In genomic region chr6:82608365-82608764, GRCh38 we compare ENCODE assay signal across 19 cellular contexts.
"Had no signal": no experiment of that assay in that cellular context is flagged by ENCODE, and none has a peak within 500 bp of the region (broad histone marks: within the 10 kb centered on the region; RNA-seq: fewer than 3 reads in every experiment).

No MANE protein-coding gene starts in this region.

- H3K4me1 ChIP-seq: breast epithelium, foreskin keratinocyte, left lung, right atrium auricular region had no signal

- H3K27ac ChIP-seq: breast epithelium, foreskin keratinocyte, left lung, right atrium auricular region had no signal

- H3K9me3 ChIP-seq: breast epithelium, left lung, right atrium auricular region had no signal

- H3K4me3 ChIP-seq: breast epithelium, left lung, right atrium auricular region had no signal

- DNase-seq: activated CD4-positive, alpha-beta T cell treated with anti-CD3 and anti-CD28 coated beads, Interleukin-2, amount 10 ng/mL, durations not matched to agents 24 days and 14 days; activated CD4-positive, CD25-positive, alpha-beta regulatory T cell; activated CD8-positive, alpha-beta T cell treated with anti-CD3 and anti-CD28 coated beads for 36 hours; activated naive CD4-positive, alpha-beta T cell treated with anti-CD3 and anti-CD28 coated beads for 36 hours; activated naive CD8-positive, alpha-beta T cell treated with anti-CD3 and anti-CD28 coated beads, Interleukin-2, amount 50 U/mL, for 24 hours; activated T-cell treated with anti-CD3 and anti-CD28 coated beads, Interleukin-2, amount 50 U/mL, for 24 hours; aorta; cerebellar nuclear complex; effector memory CD4-positive, alpha-beta T cell; foreskin keratinocyte; glutamatergic neuron; hypothalamus; left lung; nephron progenitor cell; stimulated activated CD4-positive, alpha-beta T cell treated with anti-CD3 and anti-CD28 coated beads, Interleukin-2, amount 100 ng/mL, for 48 hours; stimulated activated naive CD8-positive, alpha-beta T cell treated with anti-CD3 and anti-CD28 coated beads, Interleukin-15, amount 100 ng/mL, for 72 hours; trophoblast cell had no signal

- H3K27me3 ChIP-seq: breast epithelium, foreskin keratinocyte, left lung, right atrium auricular region had no signal

- H3K36me3 ChIP-seq: breast epithelium, left lung, right atrium auricular region had no signal
